In genomic region chr6:15246217-15247211, GRCh38 we compare ENCODE assay signal across 1 cellular context.
TF ChIP-seq lines count a peak whose summit lies in the region.

No MANE protein-coding gene starts in this region.

TF ChIP-seq in IMR-90, 13 proteins besides CTCF, POLR2A, EP300 and RAD21 (continued from another document):
- no peak for TF ChIP-seq USF2 (IDR thresholded peaks at IDR 0.05; ENCODE audit: low read depth, low read length)
- TF ChIP-seq CEBPB (IDR thresholded peaks at IDR 0.05; ENCODE audit: low read depth, low read length), result no peak
- TF ChIP-seq RFX5 (IDR thresholded peaks at IDR 0.05; ENCODE audit: low read depth, low read length), result no peak
- TF ChIP-seq NFE2L2 (IDR thresholded peaks at IDR 0.05; ENCODE audit: low read depth, low read length), result no peak
- 0 out of 2 replicates have a peak, but pooled peaks have one; percentile 9 for TF ChIP-seq MXI1 (IDR thresholded peaks at IDR 0.05; ENCODE audit: borderline replicate concordance, low read depth, low read length)
- TF ChIP-seq MAZ (IDR thresholded peaks at IDR 0.05; ENCODE audit: borderline replicate concordance, low read depth, low read length), result no peak
- TF ChIP-seq MAFK (IDR thresholded peaks at IDR 0.05; ENCODE audit: low read depth, low read length), result no peak
- TF ChIP-seq SMC3 (IDR thresholded peaks at IDR 0.05; ENCODE audit: low read depth, low read length), result peak; percentile 10; the same call in 1 of the 2 replicates
- no peak for TF ChIP-seq BHLHE40 (IDR thresholded peaks at IDR 0.05; ENCODE audit: low read depth, low read length)
